14 cellular contexts compared by ENCODE assay signal in the genomic region with DNA sequence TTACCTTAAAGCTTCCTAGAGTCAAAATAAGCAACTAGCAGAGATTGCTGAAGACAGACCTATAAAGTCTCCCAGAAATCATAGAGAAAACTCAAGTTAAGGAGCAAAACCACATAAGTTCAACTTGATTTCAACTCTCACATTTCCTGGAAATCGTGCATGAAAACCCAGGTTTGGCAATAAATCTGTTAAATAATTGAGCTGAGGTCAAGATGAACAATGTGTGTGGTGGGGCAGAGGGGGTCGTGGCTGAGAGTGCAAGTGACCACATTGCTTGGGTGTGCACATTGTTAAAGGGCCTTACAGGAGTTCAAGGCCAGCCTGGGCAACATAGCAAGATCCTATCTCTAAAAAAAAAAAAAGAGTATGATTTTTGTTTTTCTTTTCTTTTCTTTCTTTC.
DNase-seq lines count a peak whose midpoint lies in the region; ATAC-seq and TF ChIP-seq lines count a peak whose summit lies in the region.
"Had no signal": no experiment of that assay in that cellular context is flagged by ENCODE, and none has a peak within 500 bp of the region (broad histone marks: within the 10 kb centered on the region; RNA-seq: fewer than 3 reads in every experiment).

No MANE protein-coding gene starts in this region.

- peaks cover 32% of the 10 kb centered on the region for H3K9me3 Mint-ChIP-seq in WTC11

- no peak overlapping the region for H3K27ac Mint-ChIP-seq in WTC11
- H3K27ac Mint-ChIP-seq: B cell; CD4-positive, CD25-positive, alpha-beta regulatory T cell; CD8-positive, alpha-beta T cell; GM23338; HFFc6 had no signal

- H3K4me3 Mint-ChIP-seq in WTC11: no peak overlapping the region
- H3K4me3 Mint-ChIP-seq: B cell; CD4-positive, CD25-positive, alpha-beta regulatory T cell; CD8-positive, alpha-beta T cell; GM23338; HFFc6 had no signal

- no peaks in the 10 kb centered on the region for H3K4me1 Mint-ChIP-seq in WTC11
- H3K4me1 Mint-ChIP-seq: B cell; CD4-positive, CD25-positive, alpha-beta regulatory T cell; GM23338 had no signal

- CTCF ChIA-PET in WTC11 (lab: Charles Lee): interaction anchor here (0.7 kb wide), 2 partner anchors 22 to 29 kb away, joined by 3 to 4 read pairs; no protein-coding TSS in a partner anchor

- ATAC-seq in WTC11 (no peak), GM21717 (IDR thresholded peaks at IDR 0.05; ENCODE audit: unreplicated experiment) (no peak)
- ATAC-seq: CD8-positive, alpha-beta T cell; GM23338 had no signal

- H3K27me3 Mint-ChIP-seq in WTC11 (ENCODE audit: low read depth): no peaks in the 10 kb centered on the region; the same call in 1 of the 2 replicates
- H3K27me3 Mint-ChIP-seq: B cell; CD4-positive, CD25-positive, alpha-beta regulatory T cell had no signal

- H3K36me3 Mint-ChIP-seq in WTC11: peaks cover 7% of the 10 kb centered on the region
- H3K36me3 Mint-ChIP-seq: CD4-positive, CD25-positive, alpha-beta regulatory T cell; CD8-positive, alpha-beta T cell had no signal

- DNase-seq in WTC11 (ENCODE audit: low spot score): no peak
- DNase-seq in astrocyte of the hippocampus (ENCODE audit: low read depth, low spot score): peak; percentile 36
- peak; percentile 9 for DNase-seq in fibroblast of peridontal ligament (ENCODE audit: extremely low read depth)
- DNase-seq in NCI-H2107 (lab: John Stamatoyannopoulos, UW): no peak
- no peak for DNase-seq in 8988T
- DNase-seq: Caco-2; CD4-positive, CD25-positive, alpha-beta regulatory T cell; CD8-positive, alpha-beta T cell; DMS153; DND-41; HFFc6 had no signal

- POLR2A ChIA-PET in WTC11 (lab: Charles Lee): no interaction called here

- TF ChIP-seq CTCF in WTC11 (IDR thresholded peaks at IDR 0.05): no peak

TF ChIP-seq in WTC11, 78 proteins besides CTCF, POLR2A, EP300 and RAD21:
- TF ChIP-seq ZNF121 (CRISPR knock-in tag; IDR thresholded peaks at IDR 0.05) (peak; percentile 58; the same call in 1 of the 2 replicates), ZNF232 (CRISPR knock-in tag; IDR thresholded peaks at IDR 0.05) (no peak)

Comparison
In these comparisons a context has a peak if more than half of its experiments do, and no peak if none do; other contexts are left out.
1. DNase-seq: peak in astrocyte of the hippocampus (single experiment) and fibroblast of peridontal ligament (single experiment); none in WTC11 (single experiment), NCI-H2107 (single experiment) and 8988T (single experiment).